9 cellular contexts compared by ENCODE assay signal in the genomic region with DNA sequence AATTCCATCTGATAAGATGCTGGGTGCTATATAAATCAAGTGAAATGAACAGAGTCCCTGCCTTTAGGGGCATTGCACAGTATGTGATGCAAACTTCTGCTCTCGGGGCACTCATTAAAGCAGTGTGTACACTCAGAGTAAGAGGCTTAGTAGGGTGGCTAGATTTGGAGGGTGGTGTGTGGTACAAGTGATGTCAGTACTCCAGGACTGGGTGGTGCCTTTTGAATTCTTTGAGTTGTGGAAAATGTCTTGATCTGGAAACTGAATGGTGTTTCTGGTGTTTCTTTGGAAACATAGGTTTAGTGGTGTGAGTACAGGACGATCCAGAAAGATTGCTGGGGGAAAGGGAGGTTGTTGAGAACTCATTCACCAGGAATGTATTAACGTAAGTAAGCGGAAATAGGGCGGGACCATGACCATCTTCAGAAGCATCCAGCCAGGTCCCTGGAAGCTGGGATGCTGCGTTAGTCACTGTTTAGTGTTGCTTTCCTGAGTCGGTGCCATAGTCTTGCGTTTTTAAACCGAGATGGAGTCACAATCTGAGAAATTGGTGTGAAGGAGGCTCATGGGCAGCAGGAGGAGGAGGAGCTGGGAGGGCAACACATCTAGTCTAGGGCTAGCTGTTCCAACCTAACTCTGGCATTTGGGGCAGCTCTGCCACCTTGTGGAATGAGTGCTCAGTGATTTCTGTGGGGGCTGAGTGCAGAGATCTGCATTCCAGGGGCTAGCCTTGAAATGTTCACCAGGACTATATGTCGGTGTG.
DNase-seq lines count a peak whose midpoint lies in the region; ATAC-seq and TF ChIP-seq lines count a peak whose summit lies in the region.
"Had no signal": no experiment of that assay in that cellular context is flagged by ENCODE, and none has a peak within 500 bp of the region (broad histone marks: within the 10 kb centered on the region; RNA-seq: fewer than 3 reads in every experiment).

No MANE protein-coding gene starts in this region.

- H3K36me3 Mint-ChIP-seq in T-cell: peaks cover 5% of the 10 kb centered on the region

- no peaks in the 10 kb centered on the region for H3K9me3 Mint-ChIP-seq in T-cell

- H3K4me3 ChIP-seq in MG63 (no peak overlapping the region), uterus (peak overlapping the region in 1 of 2 donors; percentile 23)

- peak overlapping the region; percentile 41 to 81 for H3K27ac Mint-ChIP-seq in T-cell

- H3K27me3 ChIP-seq in MG63 (no peaks in the 10 kb centered on the region), uterus (no peaks in the 10 kb centered on the region)
- H3K27me3 ChIP-seq: neutrophil had no signal

- peaks cover 14 to 18% (median 16%) of the 10 kb centered on the region in 3 donors for H3K4me1 Mint-ChIP-seq in T-cell

- no peaks in the 10 kb centered on the region for H3K27me3 Mint-ChIP-seq in T-cell

- CTCF ChIA-PET in T-cell (lab: Charles Lee): interaction anchor here (0.6 to 1.3 kb wide), 3 partner anchors 9 to 424 kb away, joined by 3 to 4 read pairs (median 4); no protein-coding TSS in a partner anchor

- H3K4me3 Mint-ChIP-seq in T-cell: no peak overlapping the region

- intact Hi-C loops in left ventricle myocardium superior (cut with micrococcal nuclease) (loop anchor here (10.0 kb wide), 1 partner anchor 419 kb away; no protein-coding TSS in a partner anchor), uterus (cut with DNase I; ENCODE audit: low total_unique reads) (no loop called here)

- no peak for TF ChIP-seq POLR2A in uterus (IDR thresholded peaks at IDR 0.05)

- H3K4me1 ChIP-seq in uterus: no peaks in the 10 kb centered on the region

- peaks cover 37% of the 10 kb centered on the region for H3K36me3 ChIP-seq in MG63
- H3K36me3 ChIP-seq in uterus: no peaks in the 10 kb centered on the region

- DNase-seq in EL (peak; percentile 100), MG63 (peak; percentile 98), T-cell (peak; percentile 12 to 69 (median 51)), amniotic epithelial cell (ENCODE audit: low read depth) (peak; percentile 100), left ventricle myocardium superior (peak; percentile 67), renal cortical epithelial cell (ENCODE audit: low read depth) (peak; percentile 97), uterus (peak; percentile 82 to 89)

- POLR2A ChIA-PET in T-cell (lab: Charles Lee): interaction anchor here in 1 of 2 donors (0.6 kb wide), 1 partner anchor 20 kb away, joined by 3 read pairs; no protein-coding TSS in a partner anchor

- peak; percentile 76 to 88 (median 82) for TF ChIP-seq CTCF in uterus (IDR thresholded peaks at IDR 0.05)

- H3K9me3 ChIP-seq in MG63: no peaks in the 10 kb centered on the region
- no peaks in the 10 kb centered on the region for H3K9me3 ChIP-seq in uterus
- H3K9me3 ChIP-seq: neutrophil had no signal

- peak; percentile 81 to 97 (median 91) for ATAC-seq in T-cell (replicated peaks in 1 of 4)
- ATAC-seq in left ventricle myocardium superior: peak; percentile 80
- ATAC-seq in HG03025 (IDR thresholded peaks at IDR 0.05; ENCODE audit: low FRiP score, unreplicated experiment): no peak

- peak overlapping the region; percentile 89 to 91 for H3K27ac ChIP-seq in uterus
- H3K27ac ChIP-seq: neutrophil had no signal
